ENCODE assay signal across 14 cellular contexts in the genomic region with DNA sequence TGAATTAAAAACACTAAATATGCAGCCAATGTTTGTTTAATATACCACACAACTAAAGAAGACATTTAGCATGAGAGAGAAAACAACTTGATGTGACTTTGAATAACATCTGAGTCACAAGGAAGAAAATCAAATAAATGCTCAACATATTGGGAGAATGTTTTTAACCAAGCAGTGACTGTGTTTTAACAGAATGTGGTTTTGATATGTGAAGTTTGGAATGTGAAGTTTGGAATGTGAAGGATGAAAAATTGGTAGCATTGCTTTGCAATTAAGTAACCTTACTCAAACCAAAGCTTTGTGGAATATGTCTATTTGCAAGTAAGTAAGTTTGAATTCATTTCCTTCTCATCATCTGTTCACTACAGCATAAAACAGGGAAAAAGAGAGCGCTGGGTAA.
DNase-seq lines count a peak whose midpoint lies in the region; ATAC-seq and TF ChIP-seq lines count a peak whose summit lies in the region.
"Had no signal": no experiment of that assay in that cellular context is flagged by ENCODE, and none has a peak within 500 bp of the region (broad histone marks: within the 10 kb centered on the region; RNA-seq: fewer than 3 reads in every experiment).

No MANE protein-coding gene starts in this region.

- no peak overlapping the region for H3K27ac ChIP-seq in gastrocnemius medialis
- H3K27ac ChIP-seq in esophagus muscularis mucosa (replicated peaks in 1 of 4): no peak overlapping the region
- H3K27ac ChIP-seq: heart left ventricle had no signal

- 61% methylated on average over 1 of the region's 1 CpG for WGBS in esophagus muscularis mucosa

- no peak for TF ChIP-seq CTCF in osteocyte (IDR thresholded peaks at IDR 0.05)
- TF ChIP-seq CTCF in gastrocnemius medialis (IDR thresholded peaks at IDR 0.05 in 4 of 5, conservative IDR thresholded peaks at IDR 0.05 in 1 of 5): no peak
- TF ChIP-seq CTCF in esophagus muscularis mucosa (IDR thresholded peaks at IDR 0.05): no peak

- H3K36me3 ChIP-seq in gastrocnemius medialis: no peaks in the 10 kb centered on the region
- no peaks in the 10 kb centered on the region for H3K36me3 ChIP-seq in esophagus muscularis mucosa
- H3K36me3 ChIP-seq: heart left ventricle, MG63 had no signal

- H3K9me3 ChIP-seq in gastrocnemius medialis (no peaks in the 10 kb centered on the region), esophagus muscularis mucosa (no peaks in the 10 kb centered on the region)
- H3K9me3 ChIP-seq: heart left ventricle, MG63 had no signal

- TF ChIP-seq EP300 in esophagus muscularis mucosa (IDR thresholded peaks at IDR 0.05): no peak

- no peaks in the 10 kb centered on the region for H3K27me3 Mint-ChIP-seq in osteocyte (ENCODE audit: unreplicated experiment)

- TF ChIP-seq POLR2A in gastrocnemius medialis (IDR thresholded peaks at IDR 0.05): no peak
- TF ChIP-seq POLR2A in esophagus muscularis mucosa (IDR thresholded peaks at IDR 0.05; ENCODE audit: low read depth): no peak

- in situ Hi-C loops in gastrocnemius medialis (cut with MboI; ENCODE audit: low sequenced_read_pairs in 4 of 4): no loop called here

- no peaks in the 10 kb centered on the region for H3K9me3 Mint-ChIP-seq in osteocyte (ENCODE audit: unreplicated experiment)
- H3K9me3 Mint-ChIP-seq: T-helper 2 cell treated with Interferon-gamma antibody and Interleukin-4, amounts not matched to agents 5 μg/mL and 100 μg/mL, for 36 hours had no signal

- H3K4me1 Mint-ChIP-seq in osteocyte (ENCODE audit: unreplicated experiment): peaks cover 39% of the 10 kb centered on the region

- no peak overlapping the region for H3K4me3 Mint-ChIP-seq in osteocyte (ENCODE audit: unreplicated experiment)
- H3K4me3 Mint-ChIP-seq: T-helper 2 cell treated with Interferon-gamma antibody and Interleukin-4, amounts not matched to agents 5 μg/mL and 100 μg/mL, for 36 hours had no signal

- H3K27ac Mint-ChIP-seq in osteocyte (ENCODE audit: unreplicated experiment): peak overlapping the region; percentile 85
- H3K27ac Mint-ChIP-seq: T-helper 2 cell treated with Interferon-gamma antibody and Interleukin-4, amounts not matched to agents 5 μg/mL and 100 μg/mL, for 36 hours had no signal

- peak; percentile 94 for DNase-seq in EH (ENCODE audit: low read depth)
- peak; percentile 11 for DNase-seq in RPMI7951 (ENCODE audit: low read depth)
- DNase-seq in fibroblast of gingiva (ENCODE audit: low read depth): peak; percentile 60
- DNase-seq in osteocyte (ENCODE audit: extremely low spot score, unreplicated experiment): no peak
- DNase-seq in gastrocnemius medialis: no peak
- no peak for DNase-seq in NCI-H2171 (lab: John Stamatoyannopoulos, UW)
- DNase-seq in effector CD4-positive, alpha-beta T cell: no peak
- DNase-seq in esophagus muscularis mucosa (ENCODE audit: extremely low spot score): no peak
- DNase-seq: activated effector memory CD4-positive, alpha-beta T cell treated with Interleukin-2 at 50 U/mL for 16 hours; cortex of kidney; heart left ventricle; MG63; OCI-M1 had no signal

- H3K4me1 ChIP-seq in gastrocnemius medialis (no peaks in the 10 kb centered on the region), esophagus muscularis mucosa (peaks cover 0 to 6% (median 0%) of the 10 kb centered on the region in 4 donors)
- H3K4me1 ChIP-seq: heart left ventricle had no signal

- no peaks in the 10 kb centered on the region for H3K27me3 ChIP-seq in gastrocnemius medialis
- no peaks in the 10 kb centered on the region for H3K27me3 ChIP-seq in esophagus muscularis mucosa
- H3K27me3 ChIP-seq: heart left ventricle, MG63 had no signal

- no peak overlapping the region for H3K4me3 ChIP-seq in gastrocnemius medialis
- H3K4me3 ChIP-seq in esophagus muscularis mucosa: no peak overlapping the region
- H3K4me3 ChIP-seq: heart left ventricle, MG63 had no signal

- intact Hi-C loops in gastrocnemius medialis (cut with DNase I; ENCODE audit: low total_unique reads) (no loop called here), esophagus muscularis mucosa (cut with DNase I) (no loop called here)

- H3K36me3 Mint-ChIP-seq in osteocyte (ENCODE audit: unreplicated experiment): peaks cover 1% of the 10 kb centered on the region

- no peak for ATAC-seq in gastrocnemius medialis
- ATAC-seq: heart left ventricle had no signal

Comparison
In these comparisons a context has a peak if more than half of its experiments do, and no peak if none do; other contexts are left out.
1. DNase-seq: peak in EH (single experiment), RPMI7951 (single experiment) and fibroblast of gingiva (single experiment); none in osteocyte (single experiment), gastrocnemius medialis (0 of 2), NCI-H2171 (single experiment), effector CD4-positive, alpha-beta T cell (single experiment) and esophagus muscularis mucosa (single experiment).